Comparison of ENCODE assay signal across 21 cellular contexts in genomic region chr15:92597548-92597947, GRCh38.
"Had no signal": no experiment of that assay in that cellular context is flagged by ENCODE, and none has a peak within 500 bp of the region (broad histone marks: within the 10 kb centered on the region; RNA-seq: fewer than 3 reads in every experiment).

No MANE protein-coding gene starts in this region.

- H3K4me3 ChIP-seq: mucosa of descending colon, ovary, sigmoid colon, skin epidermis, spleen, thoracic aorta, tibial nerve had no signal

- H3K36me3 Mint-ChIP-seq: mesothelial cell of epicardium; naive thymus-derived CD8-positive, alpha-beta T cell; stimulated activated memory B cell treated with anti-CD40 and anti-IgM and Interleukin-4, amounts not matched to agents 10 μg/mL and 1 μg/mL and 100 μg/mL, for 72 hours had no signal

- H3K27ac ChIP-seq: ovary, sigmoid colon, spleen, thoracic aorta had no signal

- DNase-seq: caudate nucleus; cerebellar nuclear complex; cortex of kidney; mesenchymal stem cell; mucosa of descending colon; naive thymus-derived CD8-positive, alpha-beta T cell; nephron progenitor cell; occipital lobe; ovary; retina; sigmoid colon; spleen; stimulated activated CD4-positive, alpha-beta T cell treated with anti-CD3 and anti-CD28 coated beads, Interleukin-4, amount 100 ng/mL, for 4 hours had no signal

- H3K4me1 Mint-ChIP-seq: naive thymus-derived CD8-positive, alpha-beta T cell; stimulated activated memory B cell treated with anti-CD40 and anti-IgM and Interleukin-4, amounts not matched to agents 10 μg/mL and 1 μg/mL and 100 μg/mL, for 72 hours had no signal

- H3K4me3 Mint-ChIP-seq: mesothelial cell of epicardium; naive thymus-derived CD8-positive, alpha-beta T cell; nephron progenitor cell; stimulated activated memory B cell treated with anti-CD40 and anti-IgM and Interleukin-4, amounts not matched to agents 10 μg/mL and 1 μg/mL and 100 μg/mL, for 72 hours; stimulated activated naive CD8-positive, alpha-beta T cell treated with anti-CD3 and anti-CD28 coated beads, Interleukin-15, Interleukin-2, amounts not matched to agents 100 ng/mL and 50 ng/mL, for 24 hours had no signal

- H3K36me3 ChIP-seq: ovary, sigmoid colon, spleen, thoracic aorta, tibial nerve had no signal

- H3K4me1 ChIP-seq: sigmoid colon, spleen had no signal

- H3K9me3 ChIP-seq: mucosa of descending colon, ovary, sigmoid colon, spleen, thoracic aorta, tibial nerve had no signal

- H3K27me3 ChIP-seq: ovary, sigmoid colon, tibial nerve had no signal

- FAIRE-seq: frontal cortex, keratinocyte had no signal

- H3K27ac Mint-ChIP-seq: mesothelial cell of epicardium; naive thymus-derived CD8-positive, alpha-beta T cell; nephron progenitor cell; stimulated activated memory B cell treated with anti-CD40 and anti-IgM and Interleukin-4, amounts not matched to agents 10 μg/mL and 1 μg/mL and 100 μg/mL, for 72 hours; stimulated activated naive CD8-positive, alpha-beta T cell treated with anti-CD3 and anti-CD28 coated beads, Interleukin-15, Interleukin-2, amounts not matched to agents 100 ng/mL and 50 ng/mL, for 24 hours had no signal

- H3K9me3 Mint-ChIP-seq: mesothelial cell of epicardium; nephron progenitor cell; stimulated activated memory B cell treated with anti-CD40 and anti-IgM and Interleukin-4, amounts not matched to agents 10 μg/mL and 1 μg/mL and 100 μg/mL, for 72 hours; stimulated activated naive CD8-positive, alpha-beta T cell treated with anti-CD3 and anti-CD28 coated beads, Interleukin-15, Interleukin-2, amounts not matched to agents 100 ng/mL and 50 ng/mL, for 24 hours had no signal

- ATAC-seq: mucosa of descending colon; naive thymus-derived CD8-positive, alpha-beta T cell had no signal
